Comparison of ENCODE assay signal across 19 cellular contexts in the genomic region with DNA sequence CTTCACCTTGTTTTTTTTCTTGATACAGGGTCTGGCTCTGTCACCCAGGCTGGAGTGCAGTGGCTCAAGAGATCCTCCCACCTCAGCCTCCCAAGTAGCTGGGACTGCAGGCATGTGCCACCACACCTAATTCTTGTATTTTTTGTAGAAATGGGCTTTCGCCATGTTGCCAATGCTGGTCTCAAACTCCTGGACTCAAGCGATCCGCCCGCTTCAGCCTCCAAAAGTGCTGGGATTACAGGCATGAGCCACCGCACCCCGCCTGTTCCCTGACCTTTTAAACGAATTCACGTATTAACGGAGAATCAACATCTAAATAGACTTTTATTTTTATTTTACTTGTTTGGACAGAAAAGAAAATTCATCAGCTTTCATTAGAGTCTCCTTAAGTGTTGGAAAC.
"Had no signal": no experiment of that assay in that cellular context is flagged by ENCODE, and none has a peak within 500 bp of the region (broad histone marks: within the 10 kb centered on the region; RNA-seq: fewer than 3 reads in every experiment).

No MANE protein-coding gene starts in this region.

- H3K4me1 ChIP-seq: breast epithelium, left lung, testis, tibial nerve, upper lobe of right lung had no signal

- H3K4me1 Mint-ChIP-seq: naive thymus-derived CD8-positive, alpha-beta T cell; neural crest cell; stimulated activated effector memory CD8-positive, alpha-beta T cell treated with anti-CD3 and anti-CD28 coated beads, Interleukin-12 subunit alpha, Interleukin-12 subunit beta, amount 100 ng/mL, for 72 hours had no signal

- H3K27me3 ChIP-seq: heart left ventricle, ovary, testis, tibial nerve, upper lobe of right lung had no signal

- H3K36me3 Mint-ChIP-seq: naive thymus-derived CD8-positive, alpha-beta T cell; stimulated activated effector memory CD8-positive, alpha-beta T cell treated with anti-CD3 and anti-CD28 coated beads, Interleukin-12 subunit alpha, Interleukin-12 subunit beta, amount 100 ng/mL, for 72 hours had no signal

- H3K4me3 ChIP-seq: breast epithelium, coronary artery, heart left ventricle, left lung, lung, ovary, testis, tibial nerve, upper lobe of right lung had no signal

- ATAC-seq: left lung; naive thymus-derived CD8-positive, alpha-beta T cell; stimulated activated effector memory CD8-positive, alpha-beta T cell treated with anti-CD3 and anti-CD28 coated beads, Interleukin-12 subunit alpha, Interleukin-12 subunit beta, amount 100 ng/mL, for 72 hours; stimulated activated naive CD8-positive, alpha-beta T cell treated with anti-CD3 and anti-CD28 coated beads, Interleukin-15, Interleukin-2, amounts not matched to agents 100 U/mL and 50 U/mL, for 24 hours; upper lobe of right lung had no signal

- H3K27ac ChIP-seq: breast epithelium, coronary artery, left lung, ovary, testis, tibial nerve, upper lobe of right lung had no signal

- H3K9me3 ChIP-seq: breast epithelium, heart left ventricle, left lung, ovary, testis, tibial nerve, upper lobe of right lung had no signal

- DNase-seq: central memory CD4-positive, alpha-beta T cell; effector CD8-positive, alpha-beta T cell; foreskin melanocyte; left lung; mesenchymal stem cell; naive thymus-derived CD8-positive, alpha-beta T cell; ovary; stimulated activated CD4-positive, alpha-beta T cell treated with anti-CD3 and anti-CD28 coated beads, Interleukin-4, amount 100 ng/mL, for 1 hour; stimulated activated CD8-positive, alpha-beta memory T cell treated with anti-CD3 and anti-CD28 coated beads, Interleukin-4, amount 100 ng/mL, for 48 hours; stimulated activated naive CD8-positive, alpha-beta T cell treated with anti-CD3 and anti-CD28 coated beads, Interleukin-15, Interleukin-2, amounts not matched to agents 100 U/mL and 50 U/mL, for 24 hours; upper lobe of right lung had no signal

- H3K36me3 ChIP-seq: breast epithelium, heart left ventricle, left lung, ovary, tibial nerve, upper lobe of right lung had no signal

- H3K4me3 Mint-ChIP-seq: naive thymus-derived CD8-positive, alpha-beta T cell; neural crest cell; stimulated activated effector memory CD8-positive, alpha-beta T cell treated with anti-CD3 and anti-CD28 coated beads, Interleukin-12 subunit alpha, Interleukin-12 subunit beta, amount 100 ng/mL, for 72 hours had no signal

- H3K9me3 Mint-ChIP-seq: naive thymus-derived CD8-positive, alpha-beta T cell; neural crest cell; stimulated activated effector memory CD8-positive, alpha-beta T cell treated with anti-CD3 and anti-CD28 coated beads, Interleukin-12 subunit alpha, Interleukin-12 subunit beta, amount 100 ng/mL, for 72 hours had no signal

- H3K27ac Mint-ChIP-seq: naive thymus-derived CD8-positive, alpha-beta T cell; stimulated activated effector memory CD8-positive, alpha-beta T cell treated with anti-CD3 and anti-CD28 coated beads, Interleukin-12 subunit alpha, Interleukin-12 subunit beta, amount 100 ng/mL, for 72 hours had no signal
